10 cellular contexts compared by ENCODE assay signal in the genomic region with DNA sequence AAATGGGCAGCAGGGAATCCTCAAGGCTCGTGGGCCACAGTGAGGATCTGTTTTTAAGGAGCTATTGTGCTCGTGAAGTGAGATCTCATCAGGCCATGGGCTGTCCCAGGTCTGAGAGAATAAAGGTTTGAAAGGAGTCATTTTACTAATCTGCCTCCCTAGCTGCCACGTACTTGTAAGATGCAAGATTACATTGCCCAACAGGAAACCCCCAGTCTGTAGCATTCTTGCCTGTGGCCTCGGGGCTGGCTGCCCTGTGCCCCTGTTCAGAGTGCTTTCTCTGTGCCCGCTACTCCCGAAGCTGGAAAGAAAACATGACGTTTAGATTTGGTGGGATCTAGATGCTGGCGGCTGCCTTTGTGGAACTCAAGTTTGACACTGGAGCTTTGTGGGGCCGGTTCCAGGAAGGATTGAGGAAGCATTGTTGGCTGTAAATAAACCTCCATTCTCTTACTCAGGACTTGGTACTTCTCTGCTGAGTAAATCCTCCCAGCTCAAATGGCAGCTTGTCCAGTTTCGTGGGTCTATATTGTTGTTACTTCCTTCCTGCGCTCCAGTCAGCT. TPM values are rescaled to one million over a fixed set of nuclear protein-coding genes. Genes with fewer than 3 reads are reported as not detected.
DNase-seq lines count a peak whose midpoint lies in the region; ATAC-seq and TF ChIP-seq lines count a peak whose summit lies in the region.
"Had no signal": no experiment of that assay in that cellular context is flagged by ENCODE, and none has a peak within 500 bp of the region (broad histone marks: within the 10 kb centered on the region; RNA-seq: fewer than 3 reads in every experiment).

No MANE protein-coding gene starts in this region.

- H3K27ac Mint-ChIP-seq in progenitor cell of endocrine pancreas, result peak overlapping the region; percentile 27

- H3K4me3 Mint-ChIP-seq in progenitor cell of endocrine pancreas (ENCODE audit: low read depth), result no peak overlapping the region

- H3K27ac ChIP-seq in RWPE1, result peak overlapping the region; percentile 100

- DNase-seq in EH (ENCODE audit: low read depth), result peak; percentile 39
- no peak for DNase-seq in RWPE1 (ENCODE audit: low spot score)
- DNase-seq in ecto neural progenitor cell (ENCODE audit: low spot score), result peak; percentile 50
- no peak for DNase-seq in progenitor cell of endocrine pancreas (ENCODE audit: low spot score, unreplicated experiment)
- DNase-seq in hepatic stellate cell (ENCODE audit: low spot score), result no peak
- DNase-seq: activated effector memory CD4-positive, alpha-beta T cell treated with anti-CD3 and anti-CD28 coated beads, Interleukin-2, amount 50 U/mL, for 16 hours had no signal

- CTCF ChIA-PET in RWPE1 (lab: Yijun Ruan, JAX), result interaction anchor here (1.0 to 2.3 kb wide), 4 partner anchors 8 to 62 kb away, joined by 3 to 8 read pairs (median 4); no protein-coding TSS in a partner anchor

- ATAC-seq in HG03159 (IDR thresholded peaks at IDR 0.05; ENCODE audit: unreplicated experiment) (no peak), HG03378 (IDR thresholded peaks at IDR 0.05; ENCODE audit: unreplicated experiment) (no peak), HG03108 (IDR thresholded peaks at IDR 0.05; ENCODE audit: unreplicated experiment) (no peak)
- ATAC-seq: K562 had no signal

- no peaks in the 10 kb centered on the region for H3K27me3 Mint-ChIP-seq in progenitor cell of endocrine pancreas

- H3K4me1 Mint-ChIP-seq in progenitor cell of endocrine pancreas (ENCODE audit: low read depth), result no peaks in the 10 kb centered on the region

- H3K9me3 Mint-ChIP-seq in progenitor cell of endocrine pancreas (ENCODE audit: low read depth), result no peaks in the 10 kb centered on the region

- POLR2A ChIA-PET in RWPE1 (lab: Yijun Ruan, JAX; ENCODE audit: low non-redundant PET), result interaction anchor here (1.6 kb wide), 1 partner anchor 34 kb away, joined by 15 read pairs; a partner anchor contains a TSS

- no peak for TF ChIP-seq CTCF in RWPE1 (conservative IDR thresholded peaks at IDR 0.05; ENCODE audit: low read depth)
- no peak for TF ChIP-seq CTCF in progenitor cell of endocrine pancreas (IDR thresholded peaks at IDR 0.05; ENCODE audit: unreplicated experiment)

- peaks cover 4% of the 10 kb centered on the region for H3K36me3 Mint-ChIP-seq in progenitor cell of endocrine pancreas (ENCODE audit: insufficient read depth)

RNA-seq across cellular contexts. Expression of a gene that starts 21.2 kb away (rescaled TPM):
- total RNA-seq in progenitor cell of endocrine pancreas, result 102 and 103 TPM in 2 replicates

RNA-seq across cellular contexts. Expression of a gene that starts 21.3 kb away (rescaled TPM):
- 66.8 and 67.7 TPM in 2 replicates for total RNA-seq in progenitor cell of endocrine pancreas

RNA-seq across cellular contexts. Expression of a gene that starts 33.0 kb away (rescaled TPM):
- 9.7 and 14.8 TPM in 2 replicates for total RNA-seq in progenitor cell of endocrine pancreas

RNA-seq across cellular contexts. Expression of a gene that starts 55.1 kb away (rescaled TPM):
- total RNA-seq in progenitor cell of endocrine pancreas, result 3.3 and 4.4 TPM in 2 replicates
- total RNA-seq: K562 had no signal

Comparison
In these comparisons a context has a peak if more than half of its experiments do, and no peak if none do; other contexts are left out.
1. DNase-seq: peak in EH (single experiment) and ecto neural progenitor cell (single experiment); none in RWPE1 (single experiment), progenitor cell of endocrine pancreas (single experiment) and hepatic stellate cell (single experiment).